Comparison of ENCODE assay signal across 14 cellular contexts in genomic region chr7:93301736-93302135, GRCh38.
"Had no signal": no experiment of that assay in that cellular context is flagged by ENCODE, and none has a peak within 500 bp of the region (broad histone marks: within the 10 kb centered on the region; RNA-seq: fewer than 3 reads in every experiment).

No MANE protein-coding gene starts in this region.

- H3K27ac Mint-ChIP-seq: naive thymus-derived CD8-positive, alpha-beta T cell had no signal

- ATAC-seq: esophagus mucosa; heart right ventricle; naive thymus-derived CD8-positive, alpha-beta T cell had no signal

- H3K4me1 Mint-ChIP-seq: naive thymus-derived CD8-positive, alpha-beta T cell; neural crest cell had no signal

- DNase-seq: cortex of kidney; dorsolateral prefrontal cortex; effector CD8-positive, alpha-beta T cell; heart right ventricle; hypothalamus; kidney glomerular epithelial cell; naive thymus-derived CD8-positive, alpha-beta T cell; sigmoid colon; small intestine; stimulated activated CD4-positive, alpha-beta T cell treated with anti-CD3 and anti-CD28 coated beads, Interleukin-2, amount 100 ng/mL, for 48 hours; stimulated activated naive CD4-positive, alpha-beta T cell treated with Interleukin-2 at 50 U/mL for 16 hours; trophoblast cell had no signal

- H3K4me3 Mint-ChIP-seq: naive thymus-derived CD8-positive, alpha-beta T cell; neural crest cell had no signal

- H3K9me3 Mint-ChIP-seq: naive thymus-derived CD8-positive, alpha-beta T cell; neural crest cell had no signal

- H3K27me3 Mint-ChIP-seq: naive thymus-derived CD8-positive, alpha-beta T cell had no signal
